ENCODE assay signal across 11 cellular contexts in the genomic region with DNA sequence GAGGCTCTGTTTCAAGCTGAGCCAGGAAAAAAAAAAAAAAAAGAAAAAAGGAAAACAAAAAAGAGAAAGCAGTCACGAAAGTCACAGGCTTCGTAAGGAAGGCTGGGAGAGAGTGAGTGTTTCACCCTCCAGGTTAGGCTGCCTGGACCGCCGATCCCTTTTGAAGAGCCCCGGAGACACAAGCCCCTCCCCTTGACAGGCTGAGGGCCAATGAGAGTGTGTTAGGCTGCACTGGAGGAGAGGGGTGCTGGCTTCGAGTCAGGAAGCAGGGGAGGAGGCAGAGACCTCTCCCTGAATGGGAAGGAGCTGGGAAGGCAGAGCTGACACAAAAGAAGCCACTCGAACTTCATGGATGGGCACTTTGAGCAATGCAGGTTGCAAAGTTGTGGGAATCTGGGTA. TPM values are rescaled to one million over a fixed set of nuclear protein-coding genes. Genes with fewer than 3 reads are reported as not detected.
DNase-seq lines count a peak whose midpoint lies in the region; TF ChIP-seq lines count a peak whose summit lies in the region.
"Had no signal": no experiment of that assay in that cellular context is flagged by ENCODE, and none has a peak within 500 bp of the region (broad histone marks: within the 10 kb centered on the region; RNA-seq: fewer than 3 reads in every experiment).

A gene with protein sequence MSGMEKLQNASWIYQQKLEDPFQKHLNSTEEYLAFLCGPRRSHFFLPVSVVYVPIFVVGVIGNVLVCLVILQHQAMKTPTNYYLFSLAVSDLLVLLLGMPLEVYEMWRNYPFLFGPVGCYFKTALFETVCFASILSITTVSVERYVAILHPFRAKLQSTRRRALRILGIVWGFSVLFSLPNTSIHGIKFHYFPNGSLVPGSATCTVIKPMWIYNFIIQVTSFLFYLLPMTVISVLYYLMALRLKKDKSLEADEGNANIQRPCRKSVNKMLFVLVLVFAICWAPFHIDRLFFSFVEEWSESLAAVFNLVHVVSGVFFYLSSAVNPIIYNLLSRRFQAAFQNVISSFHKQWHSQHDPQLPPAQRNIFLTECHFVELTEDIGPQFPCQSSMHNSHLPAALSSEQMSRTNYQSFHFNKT (minus strand): TSS at position 135 of the 400 bp plus-strand sequence. CDS start 166 bp downstream, outside the sequence.

- H3K4me3 ChIP-seq in mammary epithelial cell (replicated peaks in 1 of 3; ENCODE audit: insufficient read depth in 1 of 3, low read depth in 2 of 3, low read length in 3 of 3) = no peak within 1 kb of the TSS
- H3K4me3 ChIP-seq: lung had no signal

- no peaks in the 10 kb centered on the region for H3K36me3 ChIP-seq in mammary epithelial cell (ENCODE audit: insufficient read depth, low read length)

- intact Hi-C loops in mammary epithelial cell (cut with micrococcal nuclease) = no loop called here

- CTCF ChIA-PET in mammary epithelial cell (lab: Charles Lee; ENCODE audit: low non-redundant PET) = no interaction called here

- H3K9ac ChIP-seq in mammary epithelial cell (ENCODE audit: insufficient read depth, low read length) = no peak within 1 kb of the TSS

- dilution Hi-C loops in mammary epithelial cell (cut with HindIII; ENCODE audit: low sequenced_read_pairs) = no loop called here

- no peaks in the 10 kb centered on the region for H3K4me1 ChIP-seq in mammary epithelial cell (ENCODE audit: insufficient read depth, low read length)

- no peak within 1 kb of the TSS for H3K27ac ChIP-seq in mammary epithelial cell (ENCODE audit: insufficient read depth, low read depth, low read length)
- H3K27ac ChIP-seq: 22Rv1 had no signal

- no peaks in the 10 kb centered on the region for H4K20me1 ChIP-seq in mammary epithelial cell (ENCODE audit: insufficient read depth, low read length)

- peaks cover 2% of the 10 kb centered on the region for H3K27me3 ChIP-seq in mammary epithelial cell (ENCODE audit: insufficient read depth, low read length)

- DNase-seq in DMS 273 (lab: John Stamatoyannopoulos, UW; ENCODE audit: unreplicated experiment) (peak; percentile 7), DMS 273 treated with DMSO at 0.1 percent for 48 hours (lab: John Stamatoyannopoulos, UW) (no peak), NCI-H2029 treated with DMSO at 0.1 percent for 48 hours (lab: John Stamatoyannopoulos, UW) (peak; percentile 17), mammary epithelial cell (no peak), renal cortical epithelial cell (ENCODE audit: low read depth) (peak; percentile 13), ACHN (no peak), GM19238 (ENCODE audit: insufficient read length, low spot score) (no peak)
- no peak for DNase-seq in activated CD8-positive, alpha-beta memory T cell treated with anti-CD3 and anti-CD28 coated beads, Interleukin-2, amount 50 U/mL, for 48 hours
- DNase-seq: Kasumi-1 had no signal

- peak within 1 kb of the TSS; percentile 20 for H2AFZ ChIP-seq in mammary epithelial cell (ENCODE audit: low read depth, low read length)

- in situ Hi-C loops in mammary epithelial cell (cut with MboI; ENCODE audit: low sequenced_read_pairs in 2 of 2) (no loop called here), ACHN (cut with HindIII; ENCODE audit: low pct_ligation_motif_present, low pct_unique_long_range_greater_than_20kb, low sequenced_read_pairs) (no loop called here)

- 23% methylated on average over 7 of the region's 7 CpGs for WGBS in mammary epithelial cell (ENCODE audit: low coverage, missing lambda C conversion rate)

- no TSS peak for BruUV-seq in mammary epithelial cell (replicated peaks; lab: Mats Ljungman, UMichigan)

- no peak within 1 kb of the TSS for H3K4me2 ChIP-seq in mammary epithelial cell (ENCODE audit: insufficient read depth, low read depth, low read length)

- TF ChIP-seq CTCF in mammary epithelial cell (conservative IDR thresholded peaks at IDR 0.05 in 1 of 2, IDR thresholded peaks at IDR 0.05 in 1 of 2; ENCODE audit: extremely low read depth in 1 of 2, insufficient read depth in 1 of 2, low read depth in 1 of 2, low read length in 2 of 2) = no peak

- H3K9me3 ChIP-seq in mammary epithelial cell (replicated peaks; ENCODE audit: insufficient read depth, low read length) = no peaks in the 10 kb centered on the region

- H3K79me2 ChIP-seq in mammary epithelial cell (ENCODE audit: insufficient read depth, low read length) = no peaks in the 10 kb centered on the region

RNA-seq across cellular contexts. Expression of the gene that starts here (rescaled TPM):
- total RNA-seq in mammary epithelial cell (not detected), renal cortical epithelial cell (not detected in 2 replicates)
- not detected for polyA plus RNA-seq in mammary epithelial cell
- polyA minus RNA-seq in mammary epithelial cell = not detected

Comparison
In these comparisons a context has a peak if more than half of its experiments do, and no peak if none do; other contexts are left out.
1. DNase-seq: peak in DMS 273 (single experiment) and NCI-H2029 treated with DMSO at 0.1 percent for 48 hours (single experiment); none in DMS 273 treated with DMSO at 0.1 percent for 48 hours (single experiment), mammary epithelial cell (single experiment), ACHN (single experiment), GM19238 (single experiment) and activated CD8-positive, alpha-beta memory T cell treated with anti-CD3 and anti-CD28 coated beads, Interleukin-2, amount 50 U/mL, for 48 hours (single experiment).
2. Peak in DNase-seq in renal cortical epithelial cell; RNA of the gene not detected or under 1 TPM.